10 cellular contexts compared by ENCODE assay signal in the genomic region with DNA sequence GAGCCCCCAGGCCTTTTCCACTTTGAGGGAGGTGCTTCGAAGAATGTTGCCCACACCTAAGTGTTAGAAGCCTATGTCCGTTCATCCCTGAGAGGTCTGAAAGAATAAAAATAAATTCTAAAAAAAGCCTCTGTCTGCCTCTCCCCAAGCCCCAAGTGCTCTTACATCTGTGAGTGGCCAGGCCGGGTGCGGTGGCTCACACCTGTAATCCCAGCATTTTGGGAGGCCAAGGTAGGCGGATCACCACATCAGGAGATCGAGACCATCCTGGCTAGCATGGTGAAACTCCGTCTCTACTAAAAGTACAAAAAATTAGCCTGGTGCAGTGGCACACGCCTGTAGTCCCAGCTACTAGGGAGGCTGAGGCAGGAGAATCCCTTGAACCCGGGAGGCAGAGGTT. TPM values are rescaled to one million over a fixed set of nuclear protein-coding genes. Genes with fewer than 3 reads are reported as not detected.
"Had no signal": no experiment of that assay in that cellular context is flagged by ENCODE, and none has a peak within 500 bp of the region (broad histone marks: within the 10 kb centered on the region; RNA-seq: fewer than 3 reads in every experiment).

No MANE protein-coding gene starts in this region.

RNA-seq across cellular contexts. Expression of a gene that starts 26.3 kb away (rescaled TPM):
- total RNA-seq: activated CD4-positive, alpha-beta memory T cell treated with anti-CD3 and anti-CD28 coated beads, Interleukin-2, amount 10 ng/mL, durations not matched to agents 7 days and 5 days; activated CD4-positive, alpha-beta T cell treated with anti-CD3 and anti-CD28 coated beads for 36 hours; activated CD4-positive, alpha-beta T cell treated with anti-CD3 and anti-CD28 coated beads, Interleukin-2, amount 10 ng/mL, durations not matched to agents 7 days and 5 days; activated CD8-positive, alpha-beta memory T cell treated with anti-CD3 and anti-CD28 coated beads, Interleukin-2, amount 10 ng/mL, durations not matched to agents 7 days and 5 days; activated CD8-positive, alpha-beta T cell treated with anti-CD3 and anti-CD28 coated beads, Interleukin-2, amount 10 ng/mL, durations not matched to agents 7 days and 5 days; activated T-helper 2 cell treated with anti-CD3 and anti-CD28 coated beads, Interferon-gamma antibody, Interleukin-2, Interleukin-4, amounts not matched to agents 10 μg/mL and 5 μg/mL and 100 μg/mL, durations not matched to agents 14 hours and 24 hours and 36 hours; aorta; T-helper 2 cell treated with Interferon-gamma antibody and Interleukin-4, amounts not matched to agents 100 ng/mL and 5 ng/mL, for 36 hours; WTC11 had no signal
- polyA plus RNA-seq: adrenal gland had no signal
